Comparison of ENCODE assay signal across 8 cellular contexts in the genomic region with DNA sequence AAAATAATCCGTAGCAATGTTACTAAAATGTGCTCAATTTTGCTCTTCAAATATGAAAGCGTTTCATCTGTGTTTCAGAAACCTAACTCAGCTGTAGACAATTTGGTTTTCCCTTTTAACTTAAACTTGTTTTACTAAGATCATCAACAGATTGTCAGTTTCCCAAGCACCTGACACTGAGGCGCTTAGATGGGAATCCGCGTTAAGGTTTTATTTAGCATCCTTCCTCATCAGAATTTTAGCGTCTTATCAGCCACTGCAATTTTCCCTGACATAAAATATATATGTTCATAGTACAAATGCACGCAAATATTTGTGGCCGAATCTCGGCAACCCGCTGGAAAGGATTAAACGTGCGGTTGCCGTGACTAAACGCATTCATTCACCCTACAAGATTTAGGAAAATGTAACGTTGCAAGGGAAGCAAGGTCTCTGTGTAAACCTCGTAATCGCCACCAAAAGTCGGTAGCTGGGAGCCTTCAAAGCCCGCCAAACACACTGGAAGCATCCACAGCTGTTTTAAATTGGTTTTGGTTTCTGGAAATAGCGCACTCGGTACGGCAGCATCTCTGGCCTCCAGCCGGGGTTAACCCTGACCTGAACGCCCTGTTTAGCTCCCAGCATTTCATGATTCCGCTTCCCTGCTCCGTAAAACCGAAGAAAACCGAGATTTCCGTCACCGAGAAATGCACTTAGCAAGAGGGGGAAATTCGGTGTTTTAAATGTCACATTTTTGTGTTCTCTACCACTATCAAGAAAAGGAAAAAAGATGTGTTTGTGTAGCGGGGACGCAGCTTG. TPM values are rescaled to one million over a fixed set of nuclear protein-coding genes. Genes with fewer than 3 reads are reported as not detected.
DNase-seq lines count a peak whose midpoint lies in the region; ATAC-seq and TF ChIP-seq lines count a peak whose summit lies in the region.

No MANE protein-coding gene starts in this region.

- 3 to 4% (median 3%) methylated on average over 33 of the region's 33 CpGs for WGBS in psoas muscle, 3 donors

- TF ChIP-seq CTCF in right atrium auricular region (IDR thresholded peaks at IDR 0.05), result no peak
- TF ChIP-seq CTCF in psoas muscle (IDR thresholded peaks at IDR 0.05), result no peak

- ATAC-seq in psoas muscle, result no peak
- ATAC-seq in GM18907 (IDR thresholded peaks at IDR 0.05; ENCODE audit: unreplicated experiment), result no peak

- H3K4me1 ChIP-seq in adipocyte (ENCODE audit: control insufficient read depth, insufficient read depth, low read length) (peaks cover 25% of the 10 kb centered on the region), right atrium auricular region (peaks cover 0 to 14% of the 10 kb centered on the region in 2 donors), psoas muscle (peaks cover 10% of the 10 kb centered on the region)

- no peaks in the 10 kb centered on the region for H3K27me3 ChIP-seq in adipocyte (replicated peaks; ENCODE audit: control insufficient read depth, insufficient read depth, low read length)
- no peaks in the 10 kb centered on the region for H3K27me3 ChIP-seq in right atrium auricular region
- H3K27me3 ChIP-seq in psoas muscle (ENCODE audit: insufficient read depth in 3 of 3, low read length in 2 of 3), result peaks cover 0 to 40% (median 3%) of the 10 kb centered on the region in 3 donors

- peak overlapping the region; percentile 85 for H3K9ac ChIP-seq in adipocyte (ENCODE audit: low read length)

- H3K27ac ChIP-seq in right atrium auricular region (peak overlapping the region; percentile 74 to 84), psoas muscle (no peak overlapping the region)

- intact Hi-C loops in psoas muscle (cut with DNase I), result loop anchor here in 1 of 2 donors (5.0 kb wide), 2 partner anchors 143 to 208 kb away; no protein-coding TSS in a partner anchor

- H3K9me3 ChIP-seq in adipocyte (ENCODE audit: control insufficient read depth, low read length) (no peaks in the 10 kb centered on the region), right atrium auricular region (no peaks in the 10 kb centered on the region), psoas muscle (no peaks in the 10 kb centered on the region)

- H3K4me3 ChIP-seq in adipocyte (ENCODE audit: low read length) (peak overlapping the region; percentile 86), right atrium auricular region (peak overlapping the region; percentile 69 to 75), psoas muscle (peak overlapping the region; percentile 66)

- DNase-seq in Daoy (ENCODE audit: low read depth) (peak; percentile 45), NCI-H1694 (lab: John Stamatoyannopoulos, UW) (peak; percentile 25), adipocyte (ENCODE audit: low read depth) (peak; percentile 75), right atrium auricular region (ENCODE audit: low spot score) (no peak), psoas muscle (peak in 1 of 2 donors; percentile 59), SW 1271 (lab: John Stamatoyannopoulos, UW) (no peak)
- DNase-seq in activated CD4-positive, alpha-beta T cell treated with anti-CD3 and anti-CD28 coated beads for 48 hours, result no peak

- H3K36me3 ChIP-seq in adipocyte (ENCODE audit: control insufficient read depth, insufficient read depth, low read length, severe bottlenecking) (no peaks in the 10 kb centered on the region), right atrium auricular region (no peaks in the 10 kb centered on the region), psoas muscle (ENCODE audit: insufficient read depth in 1 of 2, low read depth in 1 of 2) (no peaks in the 10 kb centered on the region)

RNA-seq across cellular contexts. Expression of gene SGCE, which starts 1.0 kb away (rescaled TPM):
- total RNA-seq in Daoy (2014; rRNA removed; shearing (Covaris generic)), result 21.9 and 31.5 TPM in 2 replicates
- total RNA-seq in right atrium auricular region (10 to 100 TPM; 41.0 to 75.9 TPM), psoas muscle (10 to 100 TPM in 1 of 4 donors, 1 to 10 TPM in 3; 3.9 to 13.0 (median 7.5) TPM)
- polyA plus RNA-seq in psoas muscle, result 1 to 10 TPM; 5.5 to 7.0 (median 6.1) TPM

Comparison
In these comparisons a context has a peak if more than half of its experiments do, and no peak if none do; other contexts are left out.
1. DNase-seq: peak in Daoy (single experiment), NCI-H1694 (single experiment) and adipocyte (single experiment); none in right atrium auricular region (single experiment), SW 1271 (0 of 2) and activated CD4-positive, alpha-beta T cell treated with anti-CD3 and anti-CD28 coated beads for 48 hours (single experiment).
2. Peak in every context shown above with its lines, with median percentiles within 50 percentile points of each other: H3K4me3 ChIP-seq.